ENCODE assay signal across 1 cellular context in the genomic region with DNA sequence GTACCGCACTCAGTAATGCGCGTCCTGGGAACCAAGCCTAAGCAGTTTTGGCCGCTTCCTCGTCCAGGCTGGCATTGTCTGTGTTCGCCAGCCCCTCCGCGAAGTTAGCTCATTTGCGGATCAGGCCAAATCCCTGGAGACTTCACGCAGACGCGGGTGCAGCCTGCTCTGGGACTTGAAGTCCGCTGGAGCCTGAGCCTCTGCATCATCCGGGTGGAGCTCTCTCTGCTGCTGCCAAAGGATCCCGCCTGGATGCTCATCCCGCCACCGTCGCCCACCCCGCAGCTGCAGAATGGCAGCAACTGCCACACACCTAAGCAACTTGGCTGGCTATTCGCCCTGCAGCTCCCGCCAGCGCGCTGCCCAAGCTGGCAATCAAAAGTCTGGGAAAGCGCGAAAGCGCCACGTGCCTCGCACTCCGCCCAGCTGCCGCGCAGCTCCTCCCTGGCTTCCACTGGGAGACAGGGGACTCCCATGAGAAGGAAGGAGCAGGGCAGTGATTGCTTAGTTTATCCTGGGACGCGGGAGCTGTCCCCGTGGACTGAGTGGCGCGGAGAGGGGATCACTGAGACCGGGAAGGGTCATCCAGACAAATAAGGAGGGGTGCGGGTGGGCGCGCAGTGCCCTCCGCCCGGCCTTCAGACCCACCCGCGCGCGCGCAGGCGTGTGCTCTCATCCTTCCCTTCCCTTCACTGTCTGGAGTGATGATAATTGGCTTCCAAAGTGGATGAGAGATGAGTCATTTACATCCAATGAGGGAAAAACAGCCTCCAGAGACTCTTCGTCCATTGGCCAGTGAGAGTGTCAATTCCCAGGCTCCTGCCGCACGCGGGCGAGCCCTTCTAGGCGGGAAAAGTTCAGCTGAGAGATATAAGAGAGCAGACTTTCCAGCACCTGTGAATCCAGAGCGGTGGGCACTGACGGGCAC.
TF ChIP-seq lines count a peak whose summit lies in the region.

No MANE protein-coding gene starts in this region.

TF ChIP-seq in GM23338, 12 proteins besides CTCF, POLR2A, EP300 and RAD21 (continued from another document):
- TF ChIP-seq, protein P1, sequence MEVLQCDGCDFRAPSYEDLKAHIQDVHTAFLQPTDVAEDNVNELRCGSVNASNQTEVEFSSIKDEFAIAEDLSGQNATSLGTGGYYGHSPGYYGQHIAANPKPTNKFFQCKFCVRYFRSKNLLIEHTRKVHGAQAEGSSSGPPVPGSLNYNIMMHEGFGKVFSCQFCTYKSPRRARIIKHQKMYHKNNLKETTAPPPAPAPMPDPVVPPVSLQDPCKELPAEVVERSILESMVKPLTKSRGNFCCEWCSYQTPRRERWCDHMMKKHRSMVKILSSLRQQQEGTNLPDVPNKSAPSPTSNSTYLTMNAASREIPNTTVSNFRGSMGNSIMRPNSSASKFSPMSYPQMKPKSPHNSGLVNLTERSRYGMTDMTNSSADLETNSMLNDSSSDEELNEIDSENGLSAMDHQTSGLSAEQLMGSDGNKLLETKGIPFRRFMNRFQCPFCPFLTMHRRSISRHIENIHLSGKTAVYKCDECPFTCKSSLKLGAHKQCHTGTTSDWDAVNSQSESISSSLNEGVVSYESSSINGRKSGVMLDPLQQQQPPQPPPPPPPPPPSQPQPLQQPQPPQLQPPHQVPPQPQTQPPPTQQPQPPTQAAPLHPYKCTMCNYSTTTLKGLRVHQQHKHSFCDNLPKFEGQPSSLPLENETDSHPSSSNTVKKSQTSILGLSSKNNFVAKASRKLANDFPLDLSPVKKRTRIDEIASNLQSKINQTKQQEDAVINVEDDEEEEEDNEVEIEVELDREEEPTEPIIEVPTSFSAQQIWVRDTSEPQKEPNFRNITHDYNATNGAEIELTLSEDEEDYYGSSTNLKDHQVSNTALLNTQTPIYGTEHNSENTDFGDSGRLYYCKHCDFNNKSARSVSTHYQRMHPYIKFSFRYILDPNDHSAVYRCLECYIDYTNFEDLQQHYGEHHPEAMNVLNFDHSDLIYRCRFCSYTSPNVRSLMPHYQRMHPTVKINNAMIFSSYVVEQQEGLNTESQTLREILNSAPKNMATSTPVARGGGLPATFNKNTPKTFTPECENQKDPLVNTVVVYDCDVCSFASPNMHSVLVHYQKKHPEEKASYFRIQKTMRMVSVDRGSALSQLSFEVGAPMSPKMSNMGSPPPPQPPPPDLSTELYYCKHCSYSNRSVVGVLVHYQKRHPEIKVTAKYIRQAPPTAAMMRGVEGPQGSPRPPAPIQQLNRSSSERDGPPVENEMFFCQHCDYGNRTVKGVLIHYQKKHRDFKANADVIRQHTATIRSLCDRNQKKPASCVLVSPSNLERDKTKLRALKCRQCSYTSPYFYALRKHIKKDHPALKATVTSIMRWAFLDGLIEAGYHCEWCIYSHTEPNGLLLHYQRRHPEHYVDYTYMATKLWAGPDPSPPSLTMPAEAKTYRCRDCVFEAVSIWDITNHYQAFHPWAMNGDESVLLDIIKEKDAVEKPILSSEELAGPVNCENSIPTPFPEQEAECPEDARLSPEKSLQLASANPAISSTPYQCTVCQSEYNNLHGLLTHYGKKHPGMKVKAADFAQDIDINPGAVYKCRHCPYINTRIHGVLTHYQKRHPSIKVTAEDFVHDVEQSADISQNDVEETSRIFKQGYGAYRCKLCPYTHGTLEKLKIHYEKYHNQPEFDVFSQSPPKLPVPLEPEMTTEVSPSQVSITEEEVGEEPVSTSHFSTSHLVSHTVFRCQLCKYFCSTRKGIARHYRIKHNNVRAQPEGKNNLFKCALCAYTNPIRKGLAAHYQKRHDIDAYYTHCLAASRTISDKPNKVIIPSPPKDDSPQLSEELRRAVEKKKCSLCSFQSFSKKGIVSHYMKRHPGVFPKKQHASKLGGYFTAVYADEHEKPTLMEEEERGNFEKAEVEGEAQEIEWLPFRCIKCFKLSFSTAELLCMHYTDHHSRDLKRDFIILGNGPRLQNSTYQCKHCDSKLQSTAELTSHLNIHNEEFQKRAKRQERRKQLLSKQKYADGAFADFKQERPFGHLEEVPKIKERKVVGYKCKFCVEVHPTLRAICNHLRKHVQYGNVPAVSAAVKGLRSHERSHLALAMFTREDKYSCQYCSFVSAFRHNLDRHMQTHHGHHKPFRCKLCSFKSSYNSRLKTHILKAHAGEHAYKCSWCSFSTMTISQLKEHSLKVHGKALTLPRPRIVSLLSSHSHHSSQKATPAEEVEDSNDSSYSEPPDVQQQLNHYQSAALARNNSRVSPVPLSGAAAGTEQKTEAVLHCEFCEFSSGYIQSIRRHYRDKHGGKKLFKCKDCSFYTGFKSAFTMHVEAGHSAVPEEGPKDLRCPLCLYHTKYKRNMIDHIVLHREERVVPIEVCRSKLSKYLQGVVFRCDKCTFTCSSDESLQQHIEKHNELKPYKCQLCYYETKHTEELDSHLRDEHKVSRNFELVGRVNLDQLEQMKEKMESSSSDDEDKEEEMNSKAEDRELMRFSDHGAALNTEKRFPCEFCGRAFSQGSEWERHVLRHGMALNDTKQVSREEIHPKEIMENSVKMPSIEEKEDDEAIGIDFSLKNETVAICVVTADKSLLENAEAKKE (CRISPR knock-in tag; IDR thresholded peaks at IDR 0.05) = no peak
- TF ChIP-seq ZNF331 (CRISPR knock-in tag; IDR thresholded peaks at IDR 0.05; ENCODE audit: low read depth) (no peak), NANOG (IDR thresholded peaks at IDR 0.05; ENCODE audit: borderline replicate concordance) (no peak), CREB1 (CRISPR knock-in tag; IDR thresholded peaks at IDR 0.05; ENCODE audit: low read depth) (no peak), EZH2phosphoT487 (IDR thresholded peaks at IDR 0.05; ENCODE audit: unreplicated experiment) (no peak), JUNB (IDR thresholded peaks at IDR 0.05; ENCODE audit: unreplicated experiment) (no peak), EZH2 (IDR thresholded peaks at IDR 0.05; ENCODE audit: low read depth, unreplicated experiment) (no peak), REST (IDR thresholded peaks at IDR 0.05; ENCODE audit: unreplicated experiment) (no peak)
